ENCODE assay signal across 1 cellular context in the genomic region with DNA sequence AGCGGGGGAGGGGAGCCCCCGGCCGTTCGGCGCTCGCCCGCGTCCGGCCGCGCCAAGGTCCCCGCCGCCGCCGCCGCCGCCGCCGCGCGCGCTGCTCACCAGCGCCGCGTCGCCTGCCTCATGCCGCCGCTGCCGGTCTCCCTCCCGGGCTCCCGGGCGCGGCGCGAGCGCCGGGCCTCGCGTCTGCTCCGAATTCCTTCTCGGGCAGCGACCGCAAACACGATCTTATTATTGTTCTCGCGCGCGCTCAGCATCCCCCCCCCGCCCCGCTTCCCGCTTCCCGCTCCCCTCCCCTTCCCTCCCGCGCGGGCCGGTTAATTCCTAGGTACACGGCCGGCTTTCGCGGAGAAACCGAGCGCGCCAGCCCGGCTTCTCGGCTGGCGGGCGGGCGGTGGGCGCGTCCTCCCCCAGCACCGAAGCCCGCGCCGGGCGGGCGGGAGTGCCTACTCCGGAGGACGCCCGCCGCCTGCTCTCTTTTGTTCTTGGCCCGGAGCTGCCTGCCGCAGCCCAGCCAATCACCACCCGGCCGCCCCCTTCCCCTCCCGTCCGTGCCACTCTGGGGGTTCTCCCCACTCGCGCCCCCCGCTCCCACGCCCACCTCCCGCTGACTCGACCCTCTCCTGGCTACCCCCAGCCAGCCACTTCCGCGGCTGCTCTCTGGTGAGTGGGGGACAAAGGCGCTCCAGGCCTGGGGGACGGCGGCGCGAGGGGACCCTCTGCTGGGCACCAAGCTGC.
TF ChIP-seq lines count a peak whose summit lies in the region.

A gene (minus strand): TSS at position 202 of the 735 bp plus-strand sequence. CDS start 409 bp downstream, outside the sequence.

TF ChIP-seq in HEK293, 187 proteins besides CTCF, POLR2A, EP300 and RAD21 (continued from another document):
- TF ChIP-seq, protein P1, sequence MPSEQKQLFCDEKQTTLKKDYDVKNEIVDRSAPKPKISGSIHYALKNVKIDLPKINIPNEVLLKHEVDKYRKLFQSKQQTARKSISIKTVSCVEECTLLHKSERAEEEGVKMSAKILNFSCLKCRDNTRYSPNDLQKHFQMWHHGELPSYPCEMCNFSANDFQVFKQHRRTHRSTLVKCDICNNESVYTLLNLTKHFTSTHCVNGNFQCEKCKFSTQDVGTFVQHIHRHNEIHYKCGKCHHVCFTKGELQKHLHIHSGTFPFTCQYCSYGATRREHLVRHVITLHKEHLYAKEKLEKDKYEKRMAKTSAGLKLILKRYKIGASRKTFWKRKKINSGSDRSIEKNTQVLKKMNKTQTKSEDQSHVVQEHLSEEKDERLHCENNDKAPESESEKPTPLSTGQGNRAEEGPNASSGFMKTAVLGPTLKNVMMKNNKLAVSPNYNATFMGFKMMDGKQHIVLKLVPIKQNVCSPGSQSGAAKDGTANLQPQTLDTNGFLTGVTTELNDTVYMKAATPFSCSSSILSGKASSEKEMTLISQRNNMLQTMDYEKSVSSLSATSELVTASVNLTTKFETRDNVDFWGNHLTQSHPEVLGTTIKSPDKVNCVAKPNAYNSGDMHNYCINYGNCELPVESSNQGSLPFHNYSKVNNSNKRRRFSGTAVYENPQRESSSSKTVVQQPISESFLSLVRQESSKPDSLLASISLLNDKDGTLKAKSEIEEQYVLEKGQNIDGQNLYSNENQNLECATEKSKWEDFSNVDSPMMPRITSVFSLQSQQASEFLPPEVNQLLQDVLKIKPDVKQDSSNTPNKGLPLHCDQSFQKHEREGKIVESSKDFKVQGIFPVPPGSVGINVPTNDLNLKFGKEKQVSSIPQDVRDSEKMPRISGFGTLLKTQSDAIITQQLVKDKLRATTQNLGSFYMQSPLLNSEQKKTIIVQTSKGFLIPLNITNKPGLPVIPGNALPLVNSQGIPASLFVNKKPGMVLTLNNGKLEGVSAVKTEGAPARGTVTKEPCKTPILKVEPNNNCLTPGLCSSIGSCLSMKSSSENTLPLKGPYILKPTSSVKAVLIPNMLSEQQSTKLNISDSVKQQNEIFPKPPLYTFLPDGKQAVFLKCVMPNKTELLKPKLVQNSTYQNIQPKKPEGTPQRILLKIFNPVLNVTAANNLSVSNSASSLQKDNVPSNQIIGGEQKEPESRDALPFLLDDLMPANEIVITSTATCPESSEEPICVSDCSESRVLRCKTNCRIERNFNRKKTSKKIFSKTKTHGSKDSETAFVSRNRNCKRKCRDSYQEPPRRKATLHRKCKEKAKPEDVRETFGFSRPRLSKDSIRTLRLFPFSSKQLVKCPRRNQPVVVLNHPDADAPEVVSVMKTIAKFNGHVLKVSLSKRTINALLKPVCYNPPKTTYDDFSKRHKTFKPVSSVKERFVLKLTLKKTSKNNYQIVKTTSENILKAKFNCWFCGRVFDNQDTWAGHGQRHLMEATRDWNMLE (tag by site-specific recombination; conservative IDR thresholded peaks at IDR 0.05; ENCODE audit: low read depth): no peak
- TF ChIP-seq ZNF416 (tag by site-specific recombination; IDR thresholded peaks at IDR 0.05) (no peak), ZIC2 (tag by site-specific recombination; IDR thresholded peaks at IDR 0.05) (peak; percentile 92), KLF8 (tag by site-specific recombination; IDR thresholded peaks at IDR 0.05) (peak; percentile 67; the same call in 1 of the 2 replicates), ZNF629 (tag by site-specific recombination; IDR thresholded peaks at IDR 0.05) (no peak), GLIS1 (tag by site-specific recombination; IDR thresholded peaks at IDR 0.05) (peak; percentile 93), ZNF335 (tag by site-specific recombination; conservative IDR thresholded peaks at IDR 0.05) (peak; percentile 92), ZNF529 (tag by site-specific recombination; IDR thresholded peaks at IDR 0.05; ENCODE audit: insufficient replicate concordance) (no peak), ZNF610 (tag by site-specific recombination; IDR thresholded peaks at IDR 0.05; ENCODE audit: borderline replicate concordance) (no peak), ZNF324 (tag by site-specific recombination; IDR thresholded peaks at IDR 0.05) (no peak), KLF1 (tag by site-specific recombination; IDR thresholded peaks at IDR 0.05) (no peak), KLF9 (tag by site-specific recombination; IDR thresholded peaks at IDR 0.05; ENCODE audit: low read depth) (peak; percentile 61), SETDB1 (IDR thresholded peaks at IDR 0.05; ENCODE audit: insufficient read length, low read length) (no peak)
- TF ChIP-seq, protein P2, sequence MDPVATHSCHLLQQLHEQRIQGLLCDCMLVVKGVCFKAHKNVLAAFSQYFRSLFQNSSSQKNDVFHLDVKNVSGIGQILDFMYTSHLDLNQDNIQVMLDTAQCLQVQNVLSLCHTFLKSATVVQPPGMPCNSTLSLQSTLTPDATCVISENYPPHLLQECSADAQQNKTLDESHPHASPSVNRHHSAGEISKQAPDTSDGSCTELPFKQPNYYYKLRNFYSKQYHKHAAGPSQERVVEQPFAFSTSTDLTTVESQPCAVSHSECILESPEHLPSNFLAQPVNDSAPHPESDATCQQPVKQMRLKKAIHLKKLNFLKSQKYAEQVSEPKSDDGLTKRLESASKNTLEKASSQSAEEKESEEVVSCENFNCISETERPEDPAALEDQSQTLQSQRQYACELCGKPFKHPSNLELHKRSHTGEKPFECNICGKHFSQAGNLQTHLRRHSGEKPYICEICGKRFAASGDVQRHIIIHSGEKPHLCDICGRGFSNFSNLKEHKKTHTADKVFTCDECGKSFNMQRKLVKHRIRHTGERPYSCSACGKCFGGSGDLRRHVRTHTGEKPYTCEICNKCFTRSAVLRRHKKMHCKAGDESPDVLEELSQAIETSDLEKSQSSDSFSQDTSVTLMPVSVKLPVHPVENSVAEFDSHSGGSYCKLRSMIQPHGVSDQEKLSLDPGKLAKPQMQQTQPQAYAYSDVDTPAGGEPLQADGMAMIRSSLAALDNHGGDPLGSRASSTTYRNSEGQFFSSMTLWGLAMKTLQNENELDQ (tag by site-specific recombination; IDR thresholded peaks at IDR 0.05; ENCODE audit: low read depth): no peak
- TF ChIP-seq, protein P3, sequence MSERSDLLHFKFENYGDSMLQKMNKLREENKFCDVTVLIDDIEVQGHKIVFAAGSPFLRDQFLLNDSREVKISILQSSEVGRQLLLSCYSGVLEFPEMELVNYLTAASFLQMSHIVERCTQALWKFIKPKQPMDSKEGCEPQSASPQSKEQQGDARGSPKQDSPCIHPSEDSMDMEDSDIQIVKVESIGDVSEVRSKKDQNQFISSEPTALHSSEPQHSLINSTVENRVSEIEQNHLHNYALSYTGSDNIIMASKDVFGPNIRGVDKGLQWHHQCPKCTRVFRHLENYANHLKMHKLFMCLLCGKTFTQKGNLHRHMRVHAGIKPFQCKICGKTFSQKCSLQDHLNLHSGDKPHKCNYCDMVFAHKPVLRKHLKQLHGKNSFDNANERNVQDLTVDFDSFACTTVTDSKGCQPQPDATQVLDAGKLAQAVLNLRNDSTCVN (tag by site-specific recombination; optimal IDR thresholded peaks at IDR 0.05): peak; percentile 58
- TF ChIP-seq, protein P4, sequence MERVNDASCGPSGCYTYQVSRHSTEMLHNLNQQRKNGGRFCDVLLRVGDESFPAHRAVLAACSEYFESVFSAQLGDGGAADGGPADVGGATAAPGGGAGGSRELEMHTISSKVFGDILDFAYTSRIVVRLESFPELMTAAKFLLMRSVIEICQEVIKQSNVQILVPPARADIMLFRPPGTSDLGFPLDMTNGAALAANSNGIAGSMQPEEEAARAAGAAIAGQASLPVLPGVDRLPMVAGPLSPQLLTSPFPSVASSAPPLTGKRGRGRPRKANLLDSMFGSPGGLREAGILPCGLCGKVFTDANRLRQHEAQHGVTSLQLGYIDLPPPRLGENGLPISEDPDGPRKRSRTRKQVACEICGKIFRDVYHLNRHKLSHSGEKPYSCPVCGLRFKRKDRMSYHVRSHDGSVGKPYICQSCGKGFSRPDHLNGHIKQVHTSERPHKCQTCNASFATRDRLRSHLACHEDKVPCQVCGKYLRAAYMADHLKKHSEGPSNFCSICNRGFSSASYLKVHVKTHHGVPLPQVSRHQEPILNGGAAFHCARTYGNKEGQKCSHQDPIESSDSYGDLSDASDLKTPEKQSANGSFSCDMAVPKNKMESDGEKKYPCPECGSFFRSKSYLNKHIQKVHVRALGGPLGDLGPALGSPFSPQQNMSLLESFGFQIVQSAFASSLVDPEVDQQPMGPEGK (tag by site-specific recombination; IDR thresholded peaks at IDR 0.05): peak; percentile 98
